ENCODE assay signal across 16 cellular contexts in genomic region chr3:51398595-51399310, GRCh38. TPM values are rescaled to one million over a fixed set of nuclear protein-coding genes. Genes with fewer than 3 reads are reported as not detected.
A peak's percentile ranks its signal among the peaks of the same experiment; 100 is the strongest.
DNase-seq lines count a peak whose midpoint lies in the region; ATAC-seq, FAIRE-seq and TF ChIP-seq lines count a peak whose summit lies in the region.
"Had no signal": no experiment of that assay in that cellular context is flagged by ENCODE, and none has a peak within 500 bp of the region (broad histone marks: within the 10 kb centered on the region; RNA-seq: fewer than 3 reads in every experiment).

No MANE protein-coding gene starts in this region.

- no peaks in the 10 kb centered on the region for H3K9me3 Mint-ChIP-seq in activated naive CD4-positive, alpha-beta T cell treated with anti-CD3 and anti-CD28 coated beads for 36 hours
- H3K9me3 Mint-ChIP-seq: activated B cell treated with CpG ODN at 0.5 μM for 24 hours; activated naive CD8-positive, alpha-beta T cell treated with anti-CD3 and anti-CD28 coated beads, Interleukin-2, amount 10 ng/mL, durations not matched to agents 7 days and 5 days had no signal

- CTCF ChIA-PET in activated naive CD4-positive, alpha-beta T cell treated with anti-CD3 and anti-CD28 coated beads for 36 hours (lab: Charles Lee) = interaction anchor here (0.6 to 1.1 kb wide), 2 partner anchors 78 to 271 kb away, joined by 3 read pairs; no protein-coding TSS in a partner anchor
- CTCF ChIA-PET in HEK293 (lab: Yijun Ruan, JAX) (interaction anchor here (0.5 to 0.8 kb wide), 2 partner anchors 9 to 36 kb away, joined by 3 to 4 read pairs; no protein-coding TSS in a partner anchor), K562 (lab: Yijun Ruan, JAX; ENCODE audit: low intra/inter-chr PET ratio) (no interaction called here)

- H3K79me2 ChIP-seq in K562 (ENCODE audit: control insufficient read depth, insufficient read depth, low read length) (peaks cover 19% of the 10 kb centered on the region), neural cell (replicated peaks; ENCODE audit: insufficient read depth, low read length) (peaks cover 12% of the 10 kb centered on the region)

- 76% methylated on average over 8 of the region's 8 CpGs for WGBS in K562 (ENCODE audit: insufficient coverage, low coverage, missing lambda C conversion rate)

- H3K4me2 ChIP-seq in K562 (ENCODE audit: insufficient read depth, low read length) (no peak overlapping the region), neural cell (ENCODE audit: low read length) (no peak overlapping the region)

- H3K9ac ChIP-seq in K562 (ENCODE audit: insufficient read depth in 1 of 2, low read depth in 2 of 2, low read length in 2 of 2) = no peak overlapping the region
- H3K9ac ChIP-seq in neural cell (ENCODE audit: low read length) = peak overlapping the region; percentile 65
- H3K9ac ChIP-seq: GM23248, parathyroid adenoma had no signal

- H3K4me3 ChIP-seq in HEK293 (ENCODE audit: low read depth, low read length) (no peak overlapping the region), K562 (no peak overlapping the region), neural cell (ENCODE audit: low read length) (peak overlapping the region; percentile 36), upper lobe of right lung (no peak overlapping the region)
- H3K4me3 ChIP-seq: GM23248, left lung had no signal

- H3K27ac ChIP-seq in HEK293 (ENCODE audit: extremely low read depth, low read depth, low read length) (no peak overlapping the region), K562 (ENCODE audit: extremely low read depth, low read depth, low read length) (no peak overlapping the region), neural cell (ENCODE audit: low read length) (peak overlapping the region; percentile 84), upper lobe of right lung (no peak overlapping the region)
- H3K27ac ChIP-seq: GM23248, left lung, parathyroid adenoma had no signal

- H3K4me3 Mint-ChIP-seq in activated naive CD4-positive, alpha-beta T cell treated with anti-CD3 and anti-CD28 coated beads for 36 hours = no peak overlapping the region
- H3K4me3 Mint-ChIP-seq: activated B cell treated with CpG ODN at 0.5 μM for 24 hours; activated naive CD8-positive, alpha-beta T cell treated with anti-CD3 and anti-CD28 coated beads, Interleukin-2, amount 10 ng/mL, durations not matched to agents 7 days and 5 days had no signal

- H3F3A ChIP-seq in neural cell (ENCODE audit: insufficient read depth, low read length, poor library complexity, severe bottlenecking) = peaks cover 2% of the 10 kb centered on the region

- H4K20me1 ChIP-seq in K562 (replicated peaks; ENCODE audit: control insufficient read depth, insufficient read depth, low read length) (peaks cover 14% of the 10 kb centered on the region; the same call in 1 of the 2 replicates), neural cell (ENCODE audit: insufficient read depth) (peaks cover 11% of the 10 kb centered on the region)

- FAIRE-seq in K562 (lab: Jason Lieb, UNC) = no peak

- no peak for TF ChIP-seq POLR2A in K562 (conservative IDR thresholded peaks at IDR 0.05)

- peak overlapping the region; percentile 57 for H3K27ac Mint-ChIP-seq in activated naive CD4-positive, alpha-beta T cell treated with anti-CD3 and anti-CD28 coated beads for 36 hours
- H3K27ac Mint-ChIP-seq: activated B cell treated with CpG ODN at 0.5 μM for 24 hours; activated naive CD8-positive, alpha-beta T cell treated with anti-CD3 and anti-CD28 coated beads, Interleukin-2, amount 10 ng/mL, durations not matched to agents 7 days and 5 days had no signal

- H3K36me3 Mint-ChIP-seq in activated naive CD4-positive, alpha-beta T cell treated with anti-CD3 and anti-CD28 coated beads for 36 hours (ENCODE audit: low read depth) = peaks cover 27% of the 10 kb centered on the region

- TF ChIP-seq EP300 in K562 (IDR thresholded peaks at IDR 0.05; ENCODE audit: low read length) (no peak), neural cell (conservative IDR thresholded peaks at IDR 0.05; ENCODE audit: poor library complexity, severe bottlenecking) (peak; percentile 85)

- no peaks in the 10 kb centered on the region for H3K9me2 ChIP-seq in neural cell (ENCODE audit: insufficient read depth, low read length)

- BruUV-seq in K562 (replicated peaks; lab: Mats Ljungman, UMichigan) = no TSS peak

- H3K9me3 ChIP-seq in HEK293 (ENCODE audit: control insufficient read depth, insufficient read depth, low read depth, low read length) (no peaks in the 10 kb centered on the region), K562 (replicated peaks; ENCODE audit: control insufficient read depth, insufficient read depth, low read depth, low read length) (no peaks in the 10 kb centered on the region), neural cell (ENCODE audit: low read length) (no peaks in the 10 kb centered on the region), upper lobe of right lung (no peaks in the 10 kb centered on the region)
- H3K9me3 ChIP-seq: left lung had no signal

- peaks cover 0 to 86% of the 10 kb centered on the region in 2 experiments; a peak in 2 of 3 replicates for H3K36me3 ChIP-seq in HEK293 (ENCODE audit: control insufficient read depth in 2 of 2, insufficient read depth in 1 of 2, low read length in 2 of 2)
- peaks cover 88% of the 10 kb centered on the region; the same call in 2 of the 3 replicates for H3K36me3 ChIP-seq in K562 (ENCODE audit: control insufficient read depth, insufficient read depth, low read length)
- H3K36me3 ChIP-seq in neural cell (ENCODE audit: insufficient read depth, low read length) = peaks cover 16% of the 10 kb centered on the region
- peaks cover 88% of the 10 kb centered on the region for H3K36me3 ChIP-seq in upper lobe of right lung

- TF ChIP-seq RAD21 in K562 (CRISPR knock-in tag; conservative IDR thresholded peaks at IDR 0.05 in 1 of 2, IDR thresholded peaks at IDR 0.05 in 1 of 2) = no peak
- TF ChIP-seq RAD21 in neural cell (conservative IDR thresholded peaks at IDR 0.05) = no peak

- H2AFZ ChIP-seq in K562 (ENCODE audit: low read depth, low read length) = no peak overlapping the region
- no peak overlapping the region for H2AFZ ChIP-seq in neural cell (ENCODE audit: low read depth, low read length)
- H2AFZ ChIP-seq: GM23248, parathyroid adenoma had no signal

- intact Hi-C loops in activated naive CD4-positive, alpha-beta T cell treated with anti-CD3 and anti-CD28 coated beads for 36 hours (cut with micrococcal nuclease) = loop anchor here (10.0 kb wide), 1 partner anchor 576 kb away; the partner anchor contains the start of genes ABHD14A and ABHD14B
- intact Hi-C loops in K562 (cut with micrococcal nuclease) (no loop called here), upper lobe of right lung (cut with DNase I) (no loop called here)

- H3K4me1 ChIP-seq in HEK293 (ENCODE audit: control insufficient read depth, insufficient read depth, low read length) (no peaks in the 10 kb centered on the region), K562 (replicated peaks in 1 of 2; ENCODE audit: control insufficient read depth in 2 of 2, insufficient read depth in 2 of 2, low read length in 2 of 2) (peaks cover 0 to 5% of the 10 kb centered on the region in 2 experiments; a peak in 3 of 5 replicates), upper lobe of right lung (peaks cover 15% of the 10 kb centered on the region)
- H3K4me1 ChIP-seq: parathyroid adenoma had no signal

- H3K9me1 ChIP-seq in K562 (ENCODE audit: control insufficient read depth, insufficient read depth, low read length) = peaks cover 3% of the 10 kb centered on the region

- no peaks in the 10 kb centered on the region for H3K27me3 Mint-ChIP-seq in activated naive CD4-positive, alpha-beta T cell treated with anti-CD3 and anti-CD28 coated beads for 36 hours (ENCODE audit: low read depth)
- H3K27me3 Mint-ChIP-seq: activated B cell treated with CpG ODN at 0.5 μM for 24 hours; activated naive CD8-positive, alpha-beta T cell treated with anti-CD3 and anti-CD28 coated beads, Interleukin-2, amount 10 ng/mL, durations not matched to agents 7 days and 5 days had no signal

- TF ChIP-seq CTCF in HEK293 (tag by site-specific recombination; IDR thresholded peaks at IDR 0.05) (no peak), K562 (IDR thresholded peaks at IDR 0.05 in 2 of 3, conservative IDR thresholded peaks at IDR 0.05 in 1 of 3; ENCODE audit: insufficient read depth in 2 of 3, low read depth in 1 of 3, low read length in 3 of 3) (no peak), neural cell (IDR thresholded peaks at IDR 0.05; ENCODE audit: poor library complexity, severe bottlenecking) (no peak), upper lobe of right lung (IDR thresholded peaks at IDR 0.05) (no peak)

- H3K27me3 ChIP-seq in K562 (ENCODE audit: control insufficient read depth in 2 of 2, insufficient read depth in 2 of 2, low read length in 2 of 2) (no peaks in the 10 kb centered on the region), neural cell (ENCODE audit: insufficient read depth, low read depth, low read length) (no peaks in the 10 kb centered on the region), upper lobe of right lung (no peaks in the 10 kb centered on the region)
- H3K27me3 ChIP-seq: left lung had no signal

- in situ Hi-C loops in K562 (cut with MboI) = no loop called here

- peaks cover 28% of the 10 kb centered on the region for H3K4me1 Mint-ChIP-seq in activated naive CD4-positive, alpha-beta T cell treated with anti-CD3 and anti-CD28 coated beads for 36 hours (ENCODE audit: low read depth)

- no peak for DNase-seq in activated naive CD4-positive, alpha-beta T cell treated with anti-CD3 and anti-CD28 coated beads for 36 hours
- no peak for DNase-seq in activated naive CD4-positive, alpha-beta T cell (lab: John Stamatoyannopoulos, UW)
- no peak for DNase-seq in K562 (ENCODE audit: extremely low read depth in 1 of 4, low spot score in 3 of 4)
- DNase-seq in upper lobe of right lung = no peak
- DNase-seq in NCI-H1048 (lab: John Stamatoyannopoulos, UW) = no peak
- DNase-seq: activated B cell treated with CpG ODN at 0.5 μM for 24 hours; activated naive CD8-positive, alpha-beta T cell treated with anti-CD3 and anti-CD28 coated beads, Interleukin-2, amount 10 ng/mL, durations not matched to agents 7 days and 5 days; DND-41; GM23248; left lung; NCI-H146; stimulated activated CD4-positive, alpha-beta T cell treated with anti-CD3 and anti-CD28 coated beads, Interleukin-2, amount 100 ng/mL, for 48 hours had no signal

- POLR2A ChIA-PET in HEK293 (lab: Yijun Ruan, JAX) (interaction anchor here (0.6 to 2.2 kb wide), 2 partner anchors 14 to 93 kb away, joined by 3 to 7 read pairs; partner anchors contain the start of gene MANF), K562 (lab: Yijun Ruan, JAX) (interaction anchor here (0.6 kb wide), 1 partner anchor 17 kb away, joined by 3 read pairs; no protein-coding TSS in a partner anchor)

- ATAC-seq in K562 (no peak), upper lobe of right lung (no peak), GM19452 (IDR thresholded peaks at IDR 0.05; ENCODE audit: unreplicated experiment) (no peak)
- ATAC-seq: left lung had no signal

RNA-seq across cellular contexts. Expression of gene RBM15B, which starts 7.7 kb away (rescaled TPM):
- 10 to 100 TPM; 12.8 to 13.5 TPM for total RNA-seq in activated naive CD4-positive, alpha-beta T cell treated with anti-CD3 and anti-CD28 coated beads for 36 hours
- total RNA-seq in K562 (2011; cell fraction: chromatin; rRNA removed; ENCODE audit: low replicate concordance) = 7.2 and 16.3 TPM in 2 replicates
- total RNA-seq in K562 (2011; cell fraction: nucleolus; rRNA removed) = 13.6 and 16.7 TPM in 2 replicates
- 11.9 and 13.1 TPM in 2 replicates for total RNA-seq in K562 (2011; cell fraction: nucleoplasm; rRNA removed)
- total RNA-seq in K562 (2014; rRNA removed) (14.6 and 19.4 TPM in 2 replicates), K562 (2014; rRNA removed; fragmentation: Illumina TruSeq; extraction: Trizol) (8.1 and 8.8 TPM in 2 replicates), K562 (2015; rRNA removed; fragmentation: Illumina TruSeq; extraction: Trizol) (13.4 and 13.9 TPM in 2 replicates), K562 (2021) (20.7 and 21.0 TPM in 2 replicates), upper lobe of right lung (26.4 TPM)
- polyA plus RNA-seq in K562 (2011; rRNA removed) (4.7 and 6.8 TPM in 2 replicates), K562 (2014; fragmentation: Illumina TruSeq; extraction: Trizol) (13.6 and 13.7 TPM in 2 replicates), K562 (2014; fragmentation: Nextera tagmentation; extraction: Ambion mirVana) (1 to 10 TPM; 1.8 to 1.9 TPM), K562 (2014; rRNA removed) (10.5 and 12.2 TPM in 2 replicates), neural cell (24.1 and 27.4 TPM in 2 replicates)
- 6.4 and 10.4 TPM in 2 replicates for polyA plus RNA-seq in K562 (2011; cell fraction: cytosol; rRNA removed)
- 4.3 and 6.1 TPM in 2 replicates for polyA plus RNA-seq in K562 (2011; cell fraction: nucleus; rRNA removed)
- 10.9 and 12.3 TPM in 2 replicates for polyA plus RNA-seq in K562 (2012)
- 7.6 and 11.9 TPM in 2 replicates for polyA minus RNA-seq in K562 (2011; rRNA and poly(A)+ RNA removed)
- 8.6 and 9.6 TPM in 2 replicates for polyA minus RNA-seq in K562 (2011; cell fraction: cytosol; rRNA and poly(A)+ RNA removed)
- polyA minus RNA-seq in K562 (2011; cell fraction: nucleus; rRNA and poly(A)+ RNA removed) = 10.5 and 13.3 TPM in 2 replicates
- 65.9 and 73.0 TPM in 2 replicates for polyA minus RNA-seq in neural cell

RNA-seq across cellular contexts. Expression of gene MANF, which starts 13.7 kb away (rescaled TPM):
- 100 to 1,000 TPM in 1 of 2 experiments, 10 to 100 TPM in 1; 91.7 to 108 TPM for total RNA-seq in activated naive CD4-positive, alpha-beta T cell treated with anti-CD3 and anti-CD28 coated beads for 36 hours
- total RNA-seq in K562 (2011; cell fraction: chromatin; rRNA removed; ENCODE audit: low replicate concordance) = 46.5 and 57.2 TPM in 2 replicates
- 51.5 and 54.2 TPM in 2 replicates for total RNA-seq in K562 (2011; cell fraction: nucleolus; rRNA removed)
- total RNA-seq in K562 (2011; cell fraction: nucleoplasm; rRNA removed) = 62.5 and 67.3 TPM in 2 replicates
- total RNA-seq in K562 (2014; rRNA removed) (41.7 and 58.5 TPM in 2 replicates), K562 (2014; rRNA removed; fragmentation: Illumina TruSeq; extraction: Trizol) (44.9 and 50.8 TPM in 2 replicates), K562 (2015; rRNA removed; fragmentation: Illumina TruSeq; extraction: Trizol) (41.1 and 42.3 TPM in 2 replicates), K562 (2021) (39.3 and 49.9 TPM in 2 replicates), upper lobe of right lung (80.3 TPM)
- polyA plus RNA-seq in K562 (2011; rRNA removed) (44.2 and 47.7 TPM in 2 replicates), K562 (2014; fragmentation: Illumina TruSeq; extraction: Trizol) (51.3 and 52.7 TPM in 2 replicates), K562 (2014; fragmentation: Nextera tagmentation; extraction: Ambion mirVana) (1 to 10 TPM; 6.5 to 7.1 TPM), K562 (2014; rRNA removed) (46.7 and 53.5 TPM in 2 replicates), neural cell (60.7 and 77.3 TPM in 2 replicates)
- polyA plus RNA-seq in K562 (2011; cell fraction: cytosol; rRNA removed) = 14.5 and 32.1 TPM in 2 replicates
- 8.8 and 18.7 TPM in 2 replicates for polyA plus RNA-seq in K562 (2011; cell fraction: nucleus; rRNA removed)
- polyA plus RNA-seq in K562 (2012) = 48.2 and 67.8 TPM in 2 replicates
- 24.2 and 33.3 TPM in 2 replicates for polyA minus RNA-seq in K562 (2011; rRNA and poly(A)+ RNA removed)
- polyA minus RNA-seq in K562 (2011; cell fraction: cytosol; rRNA and poly(A)+ RNA removed) = 9.8 and 17.6 TPM in 2 replicates
- 4.2 and 10.3 TPM in 2 replicates for polyA minus RNA-seq in K562 (2011; cell fraction: nucleus; rRNA and poly(A)+ RNA removed)
- 23.4 and 26.3 TPM in 2 replicates for polyA minus RNA-seq in neural cell
